ENCODE assay signal across 17 cellular contexts in genomic region chr21:32990666-32991065, GRCh38. TPM values are rescaled to one million over a fixed set of nuclear protein-coding genes. Genes with fewer than 3 reads are reported as not detected.
"Had no signal": no experiment of that assay in that cellular context is flagged by ENCODE, and none has a peak within 500 bp of the region (broad histone marks: within the 10 kb centered on the region; RNA-seq: fewer than 3 reads in every experiment).

No MANE protein-coding gene starts in this region.

- H3K4me2 ChIP-seq: SK-N-SH had no signal

- DNase-seq: KBM-7, MV-4-11, NCI-H1048, NCI-H187, NCI-H2029, NCI-H2081 treated with DMSO at 0.1 percent for 48 hours, NCI-H226, NCI-H446 treated with DMSO at 0.1 percent for 48 hours, NCI-H510A treated with DMSO at 0.1 percent for 48 hours, NCI-H526, RPMI8226, SHP77, SK-N-SH, SW 1271 had no signal

- H3K9ac ChIP-seq: SK-N-SH had no signal

- H3K9me3 ChIP-seq: SK-N-SH had no signal

RNA-seq across cellular contexts. Expression of gene OLIG2, which starts 35.1 kb away (rescaled TPM):
- total RNA-seq: HT-29, LHCN-M2, MCF 10A had no signal
